In the genomic region with DNA sequence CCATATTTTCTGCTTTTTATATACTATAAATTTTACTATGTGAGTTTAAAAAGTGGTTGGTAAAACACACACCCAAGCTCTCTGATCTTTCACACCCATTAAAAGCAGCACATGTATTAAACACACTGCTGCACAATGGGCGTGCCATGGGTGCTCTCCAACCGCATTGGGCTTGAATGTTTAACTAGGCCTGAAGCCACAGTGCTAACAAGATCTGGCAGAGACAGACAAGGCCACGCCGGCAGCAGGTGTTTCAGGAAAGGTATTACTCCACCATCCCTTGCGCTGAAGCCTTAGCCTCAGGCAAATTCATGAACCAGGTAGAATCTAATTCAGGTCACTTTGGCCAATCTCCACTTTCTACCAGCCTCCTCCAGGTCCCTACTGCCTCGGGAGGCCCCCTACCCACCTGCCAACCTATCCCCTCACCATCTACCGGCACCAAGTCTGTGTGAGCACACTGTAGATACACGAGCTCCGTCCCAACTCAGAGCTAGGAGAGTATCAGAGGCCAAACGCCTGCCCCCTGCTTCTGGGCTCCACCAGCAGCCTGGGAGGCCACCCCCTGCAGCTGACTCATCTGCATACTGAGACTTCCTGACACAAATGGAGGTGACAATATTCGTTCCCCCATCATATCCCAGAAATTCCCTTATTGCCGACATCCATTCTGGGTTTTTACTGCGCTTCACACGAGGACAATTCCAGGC, we compare ENCODE assay signal across 14 cellular contexts.
DNase-seq lines count a peak whose midpoint lies in the region; ATAC-seq, FAIRE-seq and TF ChIP-seq lines count a peak whose summit lies in the region.
"Had no signal": no experiment of that assay in that cellular context is flagged by ENCODE, and none has a peak within 500 bp of the region (broad histone marks: within the 10 kb centered on the region; RNA-seq: fewer than 3 reads in every experiment).

No MANE protein-coding gene starts in this region.

- POLR2A ChIA-PET in HepG2 (lab: Yijun Ruan, JAX): interaction anchor here (0.7 to 1.8 kb wide), 3 partner anchors 9 to 252 kb away, joined by 3 to 11 read pairs (median 3); partner anchors contain the start of gene TFAP4
- POLR2A ChIA-PET in activated CD4-positive, alpha-beta memory T cell treated with anti-CD3 and anti-CD28 coated beads, Interleukin-2, amount 10 ng/mL, durations not matched to agents 7 days and 5 days (lab: Charles Lee): no interaction called here

- no peak overlapping the region for H3K4me3 Mint-ChIP-seq in activated CD4-positive, alpha-beta memory T cell treated with anti-CD3 and anti-CD28 coated beads, Interleukin-2, amount 10 ng/mL, durations not matched to agents 7 days and 5 days
- H3K4me3 Mint-ChIP-seq in activated CD4-positive, alpha-beta T cell treated with anti-CD3 and anti-CD28 coated beads, Interleukin-2, amount 10 ng/mL, durations not matched to agents 24 days and 14 days: no peak overlapping the region
- H3K4me3 Mint-ChIP-seq: activated T-helper 1 cell treated with anti-CD3 and anti-CD28 coated beads, Interleukin-12 subunit alpha, Interleukin-12 subunit beta, Interleukin-2, Interleukin-4 antibody, amounts not matched to agents 30 ng/mL and 10 ng/mL and 1 ng/mL, durations not matched to agents 14 hours and 24 hours and 36 hours had no signal

- no peaks in the 10 kb centered on the region for H3K27me3 ChIP-seq in HepG2 (ENCODE audit: control insufficient read depth in 1 of 2, insufficient read depth in 2 of 2, low read length in 2 of 2)
- H3K27me3 ChIP-seq: BE2C had no signal

- peak overlapping the region; percentile 51 for H3K9ac ChIP-seq in HepG2 (ENCODE audit: insufficient read depth, low read depth, low read length)

- in situ Hi-C loops in HepG2 (cut with HindIII; ENCODE audit: extremely low pct_ligation_motif_present, low pct_unique_long_range_greater_than_20kb): no loop called here

- TF ChIP-seq CTCF in HepG2 (CRISPR knock-in tag; IDR thresholded peaks at IDR 0.05): no peak

- intact Hi-C loops in HepG2 (cut with micrococcal nuclease; ENCODE audit: unreplicated experiment): no loop called here
- intact Hi-C loops in activated CD4-positive, alpha-beta T cell treated with anti-CD3 and anti-CD28 coated beads, Interleukin-2, amount 10 ng/mL, durations not matched to agents 24 days and 14 days (cut with micrococcal nuclease): no loop called here

- H4K20me1 ChIP-seq in HepG2 (ENCODE audit: insufficient read depth, low read length): peaks cover 5% of the 10 kb centered on the region; the same call in 1 of the 2 replicates

- peaks cover 2 to 10% of the 10 kb centered on the region in 2 experiments; a peak in 3 of 5 replicates for H3K36me3 ChIP-seq in HepG2 (replicated peaks in 1 of 2; ENCODE audit: control insufficient read depth in 1 of 2, insufficient read depth in 2 of 2, low read length in 2 of 2)
- H3K36me3 ChIP-seq: BE2C had no signal

- H3K4me2 ChIP-seq in HepG2 (ENCODE audit: low read depth, low read length): peak overlapping the region; percentile 87

- H3K9me3 ChIP-seq in HepG2 (ENCODE audit: low read length): no peaks in the 10 kb centered on the region
- H3K9me3 ChIP-seq: BE2C had no signal

- peak overlapping the region; percentile 64 for H3K27ac ChIP-seq in HepG2 (ENCODE audit: extremely low read length, insufficient read depth, low read length)
- H3K27ac ChIP-seq: skin epidermis had no signal

- CTCF ChIA-PET in HepG2 (lab: Yijun Ruan, JAX; ENCODE audit: low intra/inter-chr PET ratio, low total read pairs): no interaction called here
- CTCF ChIA-PET in activated CD4-positive, alpha-beta memory T cell treated with anti-CD3 and anti-CD28 coated beads, Interleukin-2, amount 10 ng/mL, durations not matched to agents 7 days and 5 days (lab: Charles Lee): interaction anchor here (2.6 kb wide), 1 partner anchor 233 kb away, joined by 7 read pairs; no protein-coding TSS in a partner anchor

- TF ChIP-seq POLR2A in HepG2 (IDR thresholded peaks at IDR 0.05; ENCODE audit: insufficient read depth in 1 of 2, low read depth in 2 of 2, low read length in 2 of 2): no peak

- H3K4me1 ChIP-seq in HepG2 (ENCODE audit: insufficient read depth, low read length): peaks cover 45% of the 10 kb centered on the region
- H3K4me1 ChIP-seq: BE2C had no signal

- no peaks in the 10 kb centered on the region for H3K9me3 Mint-ChIP-seq in activated CD4-positive, alpha-beta memory T cell treated with anti-CD3 and anti-CD28 coated beads, Interleukin-2, amount 10 ng/mL, durations not matched to agents 7 days and 5 days
- H3K9me3 Mint-ChIP-seq in activated CD4-positive, alpha-beta T cell treated with anti-CD3 and anti-CD28 coated beads, Interleukin-2, amount 10 ng/mL, durations not matched to agents 24 days and 14 days: no peaks in the 10 kb centered on the region
- H3K9me3 Mint-ChIP-seq: activated T-helper 1 cell treated with anti-CD3 and anti-CD28 coated beads, Interleukin-12 subunit alpha, Interleukin-12 subunit beta, Interleukin-2, Interleukin-4 antibody, amounts not matched to agents 30 ng/mL and 10 ng/mL and 1 ng/mL, durations not matched to agents 14 hours and 24 hours and 36 hours had no signal

- peak; percentile 92 for DNase-seq in COLO668 (lab: John Stamatoyannopoulos, UW; ENCODE audit: unreplicated experiment)
- DNase-seq in NCI-H1105 (lab: John Stamatoyannopoulos, UW): peak; percentile 74
- DNase-seq in SHP77 (lab: John Stamatoyannopoulos, UW): peak; percentile 95
- DNase-seq in HepG2 (ENCODE audit: low spot score): peak; percentile 79
- no peak for DNase-seq in activated CD4-positive, alpha-beta memory T cell treated with anti-CD3 and anti-CD28 coated beads, Interleukin-2, amount 10 ng/mL, durations not matched to agents 7 days and 5 days
- DNase-seq in activated CD4-positive, alpha-beta T cell treated with anti-CD3 and anti-CD28 coated beads, Interleukin-2, amount 10 ng/mL, durations not matched to agents 24 days and 14 days: no peak
- no peak for DNase-seq in activated gamma-delta T cell (lab: John Stamatoyannopoulos, UW)
- DNase-seq: BE2C; KBM-7; kidney glomerular epithelial cell; stimulated activated naive CD8-positive, alpha-beta T cell treated with anti-CD3 and anti-CD28 coated beads, Interleukin-15, Interleukin-2, amounts not matched to agents 100 U/mL and 50 U/mL, for 24 hours had no signal

- no peak overlapping the region for H3K27ac Mint-ChIP-seq in activated CD4-positive, alpha-beta memory T cell treated with anti-CD3 and anti-CD28 coated beads, Interleukin-2, amount 10 ng/mL, durations not matched to agents 7 days and 5 days
- no peak overlapping the region for H3K27ac Mint-ChIP-seq in activated CD4-positive, alpha-beta T cell treated with anti-CD3 and anti-CD28 coated beads, Interleukin-2, amount 10 ng/mL, durations not matched to agents 24 days and 14 days
- H3K27ac Mint-ChIP-seq: activated T-helper 1 cell treated with anti-CD3 and anti-CD28 coated beads, Interleukin-12 subunit alpha, Interleukin-12 subunit beta, Interleukin-2, Interleukin-4 antibody, amounts not matched to agents 30 ng/mL and 10 ng/mL and 1 ng/mL, durations not matched to agents 14 hours and 24 hours and 36 hours had no signal

- TF ChIP-seq EP300 in HepG2 (IDR thresholded peaks at IDR 0.05; ENCODE audit: low read depth in 2 of 2, low read length in 2 of 2): no peak
- no peak for TF ChIP-seq EP300 in HepG2 (CRISPR knock-in tag; IDR thresholded peaks at IDR 0.05; ENCODE audit: borderline replicate concordance)

- H3K79me2 ChIP-seq in HepG2 (ENCODE audit: insufficient read depth, low read length): peaks cover 5% of the 10 kb centered on the region

- peaks cover 17% of the 10 kb centered on the region for H3K4me1 Mint-ChIP-seq in activated CD4-positive, alpha-beta memory T cell treated with anti-CD3 and anti-CD28 coated beads, Interleukin-2, amount 10 ng/mL, durations not matched to agents 7 days and 5 days
- H3K4me1 Mint-ChIP-seq in activated CD4-positive, alpha-beta T cell treated with anti-CD3 and anti-CD28 coated beads, Interleukin-2, amount 10 ng/mL, durations not matched to agents 24 days and 14 days: peaks cover 12% of the 10 kb centered on the region

- ATAC-seq in HepG2 (peak; percentile 96), HG03442 (IDR thresholded peaks at IDR 0.05; ENCODE audit: unreplicated experiment) (no peak)
- ATAC-seq: stimulated activated naive CD8-positive, alpha-beta T cell treated with anti-CD3 and anti-CD28 coated beads, Interleukin-15, Interleukin-2, amounts not matched to agents 100 U/mL and 50 U/mL, for 24 hours had no signal

- peak overlapping the region in 1 of 3 experiments; percentile 46; a peak in 2 of 6 replicates for H3K4me3 ChIP-seq in HepG2 (replicated peaks in 1 of 3; ENCODE audit: insufficient read depth in 1 of 3, low read depth in 2 of 3, low read length in 3 of 3)
- H3K4me3 ChIP-seq: skin epidermis had no signal

- WGBS in HepG2 (ENCODE audit: low lambda C conversion rate): 20% methylated on average over 12 of the region's 14 CpGs

- FAIRE-seq in HepG2 (lab: Jason Lieb, UNC): peak; percentile 97

- TF ChIP-seq RAD21 in HepG2 (CRISPR knock-in tag; IDR thresholded peaks at IDR 0.05): no peak

- no peak overlapping the region for H2AFZ ChIP-seq in HepG2 (ENCODE audit: low read length)

- H3K36me3 Mint-ChIP-seq in activated CD4-positive, alpha-beta memory T cell treated with anti-CD3 and anti-CD28 coated beads, Interleukin-2, amount 10 ng/mL, durations not matched to agents 7 days and 5 days (ENCODE audit: low read depth): no peaks in the 10 kb centered on the region
- H3K36me3 Mint-ChIP-seq in activated CD4-positive, alpha-beta T cell treated with anti-CD3 and anti-CD28 coated beads, Interleukin-2, amount 10 ng/mL, durations not matched to agents 24 days and 14 days (ENCODE audit: low read depth): no peaks in the 10 kb centered on the region

- BruUV-seq in HepG2 (replicated peaks; lab: Mats Ljungman, UMichigan): no TSS peak

- H3K27me3 Mint-ChIP-seq in activated CD4-positive, alpha-beta memory T cell treated with anti-CD3 and anti-CD28 coated beads, Interleukin-2, amount 10 ng/mL, durations not matched to agents 7 days and 5 days: no peaks in the 10 kb centered on the region
- H3K27me3 Mint-ChIP-seq in activated CD4-positive, alpha-beta T cell treated with anti-CD3 and anti-CD28 coated beads, Interleukin-2, amount 10 ng/mL, durations not matched to agents 24 days and 14 days: no peaks in the 10 kb centered on the region

TF ChIP-seq in HepG2, 621 proteins besides CTCF, POLR2A, EP300 and RAD21 (continues in another document):
- TF ChIP-seq ZNF547 (CRISPR knock-in tag; IDR thresholded peaks at IDR 0.05) (no peak), ZNF839 (CRISPR knock-in tag; IDR thresholded peaks at IDR 0.05; ENCODE audit: borderline replicate concordance) (no peak)

Comparison
In these comparisons a context has a peak if more than half of its experiments do, and no peak if none do; other contexts are left out.
1. DNase-seq: peak in COLO668 (single experiment), NCI-H1105 (single experiment), SHP77 (2 of 2) and HepG2 (single experiment); none in activated CD4-positive, alpha-beta memory T cell treated with anti-CD3 and anti-CD28 coated beads, Interleukin-2, amount 10 ng/mL, durations not matched to agents 7 days and 5 days (single experiment), activated CD4-positive, alpha-beta T cell treated with anti-CD3 and anti-CD28 coated beads, Interleukin-2, amount 10 ng/mL, durations not matched to agents 24 days and 14 days (single experiment) and activated gamma-delta T cell (single experiment).